Comparison of ENCODE assay signal across 23 cellular contexts in the genomic region with DNA sequence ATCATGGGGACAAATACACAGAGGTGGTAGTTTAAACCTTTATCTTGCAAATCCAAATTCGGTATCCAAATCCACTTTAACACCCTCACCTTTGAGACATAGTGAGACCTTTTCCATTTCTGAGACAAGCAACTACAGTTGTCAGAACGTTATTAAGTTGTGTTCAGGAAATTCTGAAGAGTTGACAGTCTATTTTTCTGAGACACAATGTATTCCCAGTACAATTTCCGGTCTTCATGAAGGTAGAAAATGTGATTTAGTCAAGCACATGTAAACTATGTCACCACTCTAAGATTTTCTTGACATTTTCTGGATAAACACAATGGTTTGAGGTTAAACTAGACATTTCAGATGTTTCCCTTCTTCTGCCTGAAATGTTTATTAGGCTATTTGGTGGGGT. TPM values are rescaled to one million over a fixed set of nuclear protein-coding genes. Genes with fewer than 3 reads are reported as not detected.
"Had no signal": no experiment of that assay in that cellular context is flagged by ENCODE, and none has a peak within 500 bp of the region (broad histone marks: within the 10 kb centered on the region; RNA-seq: fewer than 3 reads in every experiment).

No MANE protein-coding gene starts in this region.

- ATAC-seq: natural killer cell; right lobe of liver; stimulated activated effector memory CD8-positive, alpha-beta T cell treated with anti-CD3 and anti-CD28 coated beads, Interleukin-12 subunit alpha, Interleukin-12 subunit beta, amount 100 ng/mL, for 72 hours had no signal

- H3K4me1 Mint-ChIP-seq: naive B cell; natural killer cell; nephron progenitor cell; stimulated activated effector memory CD8-positive, alpha-beta T cell treated with anti-CD3 and anti-CD28 coated beads, Interleukin-12 subunit alpha, Interleukin-12 subunit beta, amount 100 ng/mL, for 72 hours had no signal

- H3K36me3 ChIP-seq: left ventricle myocardium inferior, ovary, right atrium auricular region, right lobe of liver, suprapubic skin, thoracic aorta, tibial nerve, upper lobe of right lung had no signal

- H3K4me3 ChIP-seq: left ventricle myocardium inferior, lung, ovary, right atrium auricular region, right lobe of liver, suprapubic skin, thoracic aorta, tibial nerve, upper lobe of right lung had no signal

- H3K4me1 ChIP-seq: left ventricle myocardium inferior, right atrium auricular region, right lobe of liver, suprapubic skin, tibial nerve, upper lobe of right lung had no signal

- H3K36me3 Mint-ChIP-seq: mesothelial cell of epicardium; naive B cell; natural killer cell; stimulated activated effector memory CD8-positive, alpha-beta T cell treated with anti-CD3 and anti-CD28 coated beads, Interleukin-12 subunit alpha, Interleukin-12 subunit beta, amount 100 ng/mL, for 72 hours had no signal

- H3K27ac ChIP-seq: left ventricle myocardium inferior, ovary, right atrium auricular region, right lobe of liver, suprapubic skin, thoracic aorta, tibial nerve, upper lobe of right lung had no signal

- H3K27me3 ChIP-seq: ovary, right atrium auricular region, right lobe of liver, suprapubic skin, tibial nerve, upper lobe of right lung had no signal

- H3K9me3 ChIP-seq: left ventricle myocardium inferior, ovary, right atrium auricular region, right lobe of liver, suprapubic skin, thoracic aorta, tibial nerve, upper lobe of right lung had no signal

- DNase-seq: head of caudate nucleus; islet precursor cell; left ventricle myocardium inferior; mesendoderm; naive B cell; natural killer cell; nephron progenitor cell; ovary; right lobe of liver; stimulated activated CD4-positive, alpha-beta T cell treated with anti-CD3 and anti-CD28 coated beads, Interleukin-12 subunit alpha, Interleukin-12 subunit beta, amount 100 ng/mL, for 4 hours; stimulated activated CD4-positive, alpha-beta T cell treated with anti-CD3 and anti-CD28 coated beads, Interleukin-15, amount 100 ng/mL, for 24 hours; stimulated activated CD4-positive, alpha-beta T cell treated with anti-CD3 and anti-CD28 coated beads, Interleukin-4, amount 100 ng/mL, for 24 hours; stimulated activated naive CD4-positive, alpha-beta T cell; upper lobe of right lung had no signal

- H3K27me3 Mint-ChIP-seq: naive B cell; stimulated activated naive CD8-positive, alpha-beta T cell treated with anti-CD3 and anti-CD28 coated beads, Interleukin-15, Interleukin-2, amounts not matched to agents 100 ng/mL and 50 ng/mL, for 24 hours had no signal

- H3K9me3 Mint-ChIP-seq: mesothelial cell of epicardium, nephron progenitor cell had no signal

- H3K4me3 Mint-ChIP-seq: mesothelial cell of epicardium; naive B cell; natural killer cell; nephron progenitor cell; stimulated activated effector memory CD8-positive, alpha-beta T cell treated with anti-CD3 and anti-CD28 coated beads, Interleukin-12 subunit alpha, Interleukin-12 subunit beta, amount 100 ng/mL, for 72 hours; stimulated activated naive CD8-positive, alpha-beta T cell treated with anti-CD3 and anti-CD28 coated beads, Interleukin-15, Interleukin-2, amounts not matched to agents 100 ng/mL and 50 ng/mL, for 24 hours had no signal

- H3K27ac Mint-ChIP-seq: mesothelial cell of epicardium; naive B cell; natural killer cell; nephron progenitor cell; progenitor cell of endocrine pancreas; stimulated activated effector memory CD8-positive, alpha-beta T cell treated with anti-CD3 and anti-CD28 coated beads, Interleukin-12 subunit alpha, Interleukin-12 subunit beta, amount 100 ng/mL, for 72 hours; stimulated activated naive CD8-positive, alpha-beta T cell treated with anti-CD3 and anti-CD28 coated beads, Interleukin-15, Interleukin-2, amounts not matched to agents 100 ng/mL and 50 ng/mL, for 24 hours had no signal

RNA-seq across cellular contexts. Expression of a gene that starts 10.8 kb away (rescaled TPM):
- total RNA-seq: natural killer cell had no signal
